Comparison of ENCODE assay signal across 1 cellular context in the genomic region with DNA sequence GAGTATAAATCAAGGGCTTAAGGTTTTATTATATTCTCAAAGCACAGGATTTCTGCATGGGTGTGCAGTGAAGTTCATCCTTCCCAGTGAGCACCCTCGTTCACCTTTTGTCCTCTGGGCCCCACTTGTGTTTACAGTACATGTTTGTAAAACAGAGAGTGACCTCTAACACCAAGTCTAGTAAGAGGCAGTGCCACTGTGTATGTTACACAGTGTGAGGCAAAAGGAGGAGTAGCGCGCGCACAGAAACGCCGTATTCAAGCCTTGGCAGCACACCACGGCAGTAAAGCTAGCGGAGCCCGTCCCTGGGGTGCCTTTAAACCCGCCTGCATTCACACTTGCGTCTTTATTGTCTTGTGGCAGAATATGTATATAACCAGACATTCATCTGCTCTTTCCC.
TF ChIP-seq lines count a peak whose summit lies in the region.

No MANE protein-coding gene starts in this region.

TF ChIP-seq in HepG2, 621 proteins besides CTCF, POLR2A, EP300 and RAD21 (continued from another document and continues in another):
- TF ChIP-seq, protein P1, sequence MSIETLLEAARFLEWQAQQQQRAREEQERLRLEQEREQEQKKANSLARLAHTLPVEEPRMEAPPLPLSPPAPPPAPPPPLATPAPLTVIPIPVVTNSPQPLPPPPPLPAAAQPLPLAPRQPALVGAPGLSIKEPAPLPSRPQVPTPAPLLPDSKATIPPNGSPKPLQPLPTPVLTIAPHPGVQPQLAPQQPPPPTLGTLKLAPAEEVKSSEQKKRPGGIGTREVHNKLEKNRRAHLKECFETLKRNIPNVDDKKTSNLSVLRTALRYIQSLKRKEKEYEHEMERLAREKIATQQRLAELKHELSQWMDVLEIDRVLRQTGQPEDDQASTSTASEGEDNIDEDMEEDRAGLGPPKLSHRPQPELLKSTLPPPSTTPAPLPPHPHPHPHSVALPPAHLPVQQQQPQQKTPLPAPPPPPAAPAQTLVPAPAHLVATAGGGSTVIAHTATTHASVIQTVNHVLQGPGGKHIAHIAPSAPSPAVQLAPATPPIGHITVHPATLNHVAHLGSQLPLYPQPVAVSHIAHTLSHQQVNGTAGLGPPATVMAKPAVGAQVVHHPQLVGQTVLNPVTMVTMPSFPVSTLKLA (IDR thresholded peaks at IDR 0.05) = no peak
- TF ChIP-seq POLR2G (IDR thresholded peaks at IDR 0.05; ENCODE audit: low read depth, low read length) (no peak), SPEN (CRISPR knock-in tag; IDR thresholded peaks at IDR 0.05; ENCODE audit: low read depth) (0 out of 2 replicates have a peak, but pooled peaks have one; percentile 21), ZNF75D (CRISPR knock-in tag; IDR thresholded peaks at IDR 0.05; ENCODE audit: borderline replicate concordance) (no peak), SNAI1 (CRISPR knock-in tag; IDR thresholded peaks at IDR 0.05; ENCODE audit: borderline replicate concordance) (no peak), CAMTA2 (CRISPR knock-in tag; IDR thresholded peaks at IDR 0.05; ENCODE audit: borderline replicate concordance) (no peak), ZFP37 (CRISPR knock-in tag; IDR thresholded peaks at IDR 0.05; ENCODE audit: borderline replicate concordance) (no peak), RFXAP (CRISPR knock-in tag; IDR thresholded peaks at IDR 0.05; ENCODE audit: borderline replicate concordance) (no peak), ZNF263 (CRISPR knock-in tag; IDR thresholded peaks at IDR 0.05) (0 out of 2 replicates have a peak, but pooled peaks have one; percentile 29), CREB1 (IDR thresholded peaks at IDR 0.05) (no peak), CREB1 (CRISPR knock-in tag; IDR thresholded peaks at IDR 0.05) (no peak), ZNF121 (CRISPR knock-in tag; IDR thresholded peaks at IDR 0.05) (no peak), KDM5B (CRISPR knock-in tag; IDR thresholded peaks at IDR 0.05; ENCODE audit: borderline replicate concordance) (no peak), GTF3A (CRISPR knock-in tag; conservative IDR thresholded peaks at IDR 0.05) (no peak), POGZ (CRISPR knock-in tag; IDR thresholded peaks at IDR 0.05) (peak; percentile 58; the same call in 1 of the 2 replicates), ZNF251 (CRISPR knock-in tag; IDR thresholded peaks at IDR 0.05) (no peak), ZNF543 (CRISPR knock-in tag; IDR thresholded peaks at IDR 0.05) (no peak), NFKBIZ (CRISPR knock-in tag; IDR thresholded peaks at IDR 0.05) (no peak), STAG1 (CRISPR knock-in tag; IDR thresholded peaks at IDR 0.05) (peak; percentile 33; the same call in 1 of the 2 replicates), ZNF720 (CRISPR knock-in tag; IDR thresholded peaks at IDR 0.05) (no peak), SMARCE1 (IDR thresholded peaks at IDR 0.05; ENCODE audit: borderline replicate concordance) (no peak), JUND (CRISPR knock-in tag; IDR thresholded peaks at IDR 0.05) (no peak), AGO2 (optimal IDR thresholded peaks at IDR 0.05; ENCODE audit: low read depth, low read length) (no peak)
- TF ChIP-seq, protein P2, sequence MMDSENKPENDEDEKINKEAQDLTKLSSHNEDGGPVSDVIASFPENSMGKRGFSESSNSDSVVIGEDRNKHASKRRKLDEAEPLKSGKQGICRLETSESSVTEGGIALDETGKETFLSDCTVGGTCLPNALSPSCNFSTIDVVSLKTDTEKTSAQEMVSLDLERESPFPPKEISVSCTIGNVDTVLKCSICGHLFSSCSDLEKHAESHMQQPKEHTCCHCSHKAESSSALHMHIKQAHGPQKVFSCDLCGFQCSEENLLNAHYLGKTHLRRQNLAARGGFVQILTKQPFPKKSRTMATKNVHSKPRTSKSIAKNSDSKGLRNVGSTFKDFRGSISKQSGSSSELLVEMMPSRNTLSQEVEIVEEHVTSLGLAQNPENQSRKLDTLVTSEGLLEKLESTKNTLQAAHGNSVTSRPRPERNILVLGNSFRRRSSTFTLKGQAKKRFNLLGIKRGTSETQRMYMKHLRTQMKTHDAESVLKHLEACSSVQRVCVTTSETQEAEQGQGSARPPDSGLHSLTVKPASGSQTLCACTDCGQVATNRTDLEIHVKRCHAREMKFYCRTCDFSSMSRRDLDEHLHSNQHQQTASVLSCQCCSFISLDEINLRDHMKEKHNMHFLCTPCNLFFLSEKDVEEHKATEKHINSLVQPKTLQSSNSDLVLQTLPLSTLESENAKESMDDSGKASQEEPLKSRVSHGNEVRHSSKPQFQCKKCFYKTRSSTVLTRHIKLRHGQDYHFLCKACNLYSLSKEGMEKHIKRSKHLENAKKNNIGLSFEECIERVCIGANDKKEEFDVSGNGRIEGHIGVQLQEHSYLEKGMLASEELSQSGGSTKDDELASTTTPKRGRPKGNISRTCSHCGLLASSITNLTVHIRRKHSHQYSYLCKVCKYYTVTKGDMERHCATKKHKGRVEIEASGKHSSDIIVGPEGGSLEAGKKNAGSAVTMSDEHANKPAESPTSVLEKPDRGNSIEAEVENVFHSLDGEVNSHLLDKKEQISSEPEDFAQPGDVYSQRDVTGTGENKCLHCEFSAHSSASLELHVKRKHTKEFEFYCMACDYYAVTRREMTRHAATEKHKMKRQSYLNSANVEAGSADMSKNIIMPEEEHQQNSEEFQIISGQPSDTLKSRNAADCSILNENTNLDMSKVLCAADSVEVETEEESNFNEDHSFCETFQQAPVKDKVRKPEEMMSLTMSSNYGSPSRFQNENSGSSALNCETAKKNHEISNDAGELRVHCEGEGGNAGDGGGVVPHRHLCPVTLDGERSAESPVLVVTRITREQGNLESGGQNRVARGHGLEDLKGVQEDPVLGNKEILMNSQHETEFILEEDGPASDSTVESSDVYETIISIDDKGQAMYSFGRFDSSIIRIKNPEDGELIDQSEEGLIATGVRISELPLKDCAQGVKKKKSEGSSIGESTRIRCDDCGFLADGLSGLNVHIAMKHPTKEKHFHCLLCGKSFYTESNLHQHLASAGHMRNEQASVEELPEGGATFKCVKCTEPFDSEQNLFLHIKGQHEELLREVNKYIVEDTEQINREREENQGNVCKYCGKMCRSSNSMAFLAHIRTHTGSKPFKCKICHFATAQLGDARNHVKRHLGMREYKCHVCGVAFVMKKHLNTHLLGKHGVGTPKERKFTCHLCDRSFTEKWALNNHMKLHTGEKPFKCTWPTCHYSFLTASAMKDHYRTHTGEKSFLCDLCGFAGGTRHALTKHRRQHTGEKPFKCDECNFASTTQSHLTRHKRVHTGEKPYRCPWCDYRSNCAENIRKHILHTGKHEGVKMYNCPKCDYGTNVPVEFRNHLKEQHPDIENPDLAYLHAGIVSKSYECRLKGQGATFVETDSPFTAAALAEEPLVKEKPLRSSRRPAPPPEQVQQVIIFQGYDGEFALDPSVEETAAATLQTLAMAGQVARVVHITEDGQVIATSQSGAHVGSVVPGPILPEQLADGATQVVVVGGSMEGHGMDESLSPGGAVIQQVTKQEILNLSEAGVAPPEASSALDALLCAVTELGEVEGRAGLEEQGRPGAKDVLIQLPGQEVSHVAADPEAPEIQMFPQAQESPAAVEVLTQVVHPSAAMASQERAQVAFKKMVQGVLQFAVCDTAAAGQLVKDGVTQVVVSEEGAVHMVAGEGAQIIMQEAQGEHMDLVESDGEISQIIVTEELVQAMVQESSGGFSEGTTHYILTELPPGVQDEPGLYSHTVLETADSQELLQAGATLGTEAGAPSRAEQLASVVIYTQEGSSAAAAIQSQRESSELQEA (CRISPR knock-in tag; IDR thresholded peaks at IDR 0.05; ENCODE audit: not compliant biosample characterization) = no peak
- TF ChIP-seq, protein P3, sequence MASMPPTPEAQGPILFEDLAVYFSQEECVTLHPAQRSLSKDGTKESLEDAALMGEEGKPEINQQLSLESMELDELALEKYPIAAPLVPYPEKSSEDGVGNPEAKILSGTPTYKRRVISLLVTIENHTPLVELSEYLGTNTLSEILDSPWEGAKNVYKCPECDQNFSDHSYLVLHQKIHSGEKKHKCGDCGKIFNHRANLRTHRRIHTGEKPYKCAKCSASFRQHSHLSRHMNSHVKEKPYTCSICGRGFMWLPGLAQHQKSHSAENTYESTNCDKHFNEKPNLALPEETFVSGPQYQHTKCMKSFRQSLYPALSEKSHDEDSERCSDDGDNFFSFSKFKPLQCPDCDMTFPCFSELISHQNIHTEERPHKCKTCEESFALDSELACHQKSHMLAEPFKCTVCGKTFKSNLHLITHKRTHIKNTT (CRISPR knock-in tag; IDR thresholded peaks at IDR 0.05) = no peak
- TF ChIP-seq, protein P4, sequence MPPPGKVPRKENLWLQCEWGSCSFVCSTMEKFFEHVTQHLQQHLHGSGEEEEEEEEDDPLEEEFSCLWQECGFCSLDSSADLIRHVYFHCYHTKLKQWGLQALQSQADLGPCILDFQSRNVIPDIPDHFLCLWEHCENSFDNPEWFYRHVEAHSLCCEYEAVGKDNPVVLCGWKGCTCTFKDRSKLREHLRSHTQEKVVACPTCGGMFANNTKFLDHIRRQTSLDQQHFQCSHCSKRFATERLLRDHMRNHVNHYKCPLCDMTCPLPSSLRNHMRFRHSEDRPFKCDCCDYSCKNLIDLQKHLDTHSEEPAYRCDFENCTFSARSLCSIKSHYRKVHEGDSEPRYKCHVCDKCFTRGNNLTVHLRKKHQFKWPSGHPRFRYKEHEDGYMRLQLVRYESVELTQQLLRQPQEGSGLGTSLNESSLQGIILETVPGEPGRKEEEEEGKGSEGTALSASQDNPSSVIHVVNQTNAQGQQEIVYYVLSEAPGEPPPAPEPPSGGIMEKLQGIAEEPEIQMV (CRISPR knock-in tag; IDR thresholded peaks at IDR 0.05; ENCODE audit: low read depth) = no peak
- TF ChIP-seq, protein P5, sequence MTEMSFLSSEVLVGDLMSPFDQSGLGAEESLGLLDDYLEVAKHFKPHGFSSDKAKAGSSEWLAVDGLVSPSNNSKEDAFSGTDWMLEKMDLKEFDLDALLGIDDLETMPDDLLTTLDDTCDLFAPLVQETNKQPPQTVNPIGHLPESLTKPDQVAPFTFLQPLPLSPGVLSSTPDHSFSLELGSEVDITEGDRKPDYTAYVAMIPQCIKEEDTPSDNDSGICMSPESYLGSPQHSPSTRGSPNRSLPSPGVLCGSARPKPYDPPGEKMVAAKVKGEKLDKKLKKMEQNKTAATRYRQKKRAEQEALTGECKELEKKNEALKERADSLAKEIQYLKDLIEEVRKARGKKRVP (CRISPR knock-in tag; IDR thresholded peaks at IDR 0.05) = no peak
- TF ChIP-seq, protein P6, sequence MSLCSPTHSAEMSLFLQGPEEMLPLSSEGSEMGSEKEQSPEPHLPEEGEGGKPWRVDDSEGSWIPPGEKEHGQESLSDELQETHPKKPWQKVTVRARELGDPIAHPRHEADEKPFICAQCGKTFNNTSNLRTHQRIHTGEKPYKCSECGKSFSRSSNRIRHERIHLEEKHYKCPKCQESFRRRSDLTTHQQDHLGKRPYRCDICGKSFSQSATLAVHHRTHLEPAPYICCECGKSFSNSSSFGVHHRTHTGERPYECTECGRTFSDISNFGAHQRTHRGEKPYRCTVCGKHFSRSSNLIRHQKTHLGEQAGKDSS (CRISPR knock-in tag; IDR thresholded peaks at IDR 0.05; ENCODE audit: borderline replicate concordance, low read depth) = no peak
- TF ChIP-seq, protein P7, sequence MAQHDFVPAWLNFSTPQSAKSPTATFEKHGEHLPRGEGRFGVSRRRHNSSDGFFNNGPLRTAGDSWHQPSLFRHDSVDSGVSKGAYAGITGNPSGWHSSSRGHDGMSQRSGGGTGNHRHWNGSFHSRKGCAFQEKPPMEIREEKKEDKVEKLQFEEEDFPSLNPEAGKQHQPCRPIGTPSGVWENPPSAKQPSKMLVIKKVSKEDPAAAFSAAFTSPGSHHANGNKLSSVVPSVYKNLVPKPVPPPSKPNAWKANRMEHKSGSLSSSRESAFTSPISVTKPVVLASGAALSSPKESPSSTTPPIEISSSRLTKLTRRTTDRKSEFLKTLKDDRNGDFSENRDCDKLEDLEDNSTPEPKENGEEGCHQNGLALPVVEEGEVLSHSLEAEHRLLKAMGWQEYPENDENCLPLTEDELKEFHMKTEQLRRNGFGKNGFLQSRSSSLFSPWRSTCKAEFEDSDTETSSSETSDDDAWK (CRISPR knock-in tag; IDR thresholded peaks at IDR 0.05) = no peak
- TF ChIP-seq, protein P8, sequence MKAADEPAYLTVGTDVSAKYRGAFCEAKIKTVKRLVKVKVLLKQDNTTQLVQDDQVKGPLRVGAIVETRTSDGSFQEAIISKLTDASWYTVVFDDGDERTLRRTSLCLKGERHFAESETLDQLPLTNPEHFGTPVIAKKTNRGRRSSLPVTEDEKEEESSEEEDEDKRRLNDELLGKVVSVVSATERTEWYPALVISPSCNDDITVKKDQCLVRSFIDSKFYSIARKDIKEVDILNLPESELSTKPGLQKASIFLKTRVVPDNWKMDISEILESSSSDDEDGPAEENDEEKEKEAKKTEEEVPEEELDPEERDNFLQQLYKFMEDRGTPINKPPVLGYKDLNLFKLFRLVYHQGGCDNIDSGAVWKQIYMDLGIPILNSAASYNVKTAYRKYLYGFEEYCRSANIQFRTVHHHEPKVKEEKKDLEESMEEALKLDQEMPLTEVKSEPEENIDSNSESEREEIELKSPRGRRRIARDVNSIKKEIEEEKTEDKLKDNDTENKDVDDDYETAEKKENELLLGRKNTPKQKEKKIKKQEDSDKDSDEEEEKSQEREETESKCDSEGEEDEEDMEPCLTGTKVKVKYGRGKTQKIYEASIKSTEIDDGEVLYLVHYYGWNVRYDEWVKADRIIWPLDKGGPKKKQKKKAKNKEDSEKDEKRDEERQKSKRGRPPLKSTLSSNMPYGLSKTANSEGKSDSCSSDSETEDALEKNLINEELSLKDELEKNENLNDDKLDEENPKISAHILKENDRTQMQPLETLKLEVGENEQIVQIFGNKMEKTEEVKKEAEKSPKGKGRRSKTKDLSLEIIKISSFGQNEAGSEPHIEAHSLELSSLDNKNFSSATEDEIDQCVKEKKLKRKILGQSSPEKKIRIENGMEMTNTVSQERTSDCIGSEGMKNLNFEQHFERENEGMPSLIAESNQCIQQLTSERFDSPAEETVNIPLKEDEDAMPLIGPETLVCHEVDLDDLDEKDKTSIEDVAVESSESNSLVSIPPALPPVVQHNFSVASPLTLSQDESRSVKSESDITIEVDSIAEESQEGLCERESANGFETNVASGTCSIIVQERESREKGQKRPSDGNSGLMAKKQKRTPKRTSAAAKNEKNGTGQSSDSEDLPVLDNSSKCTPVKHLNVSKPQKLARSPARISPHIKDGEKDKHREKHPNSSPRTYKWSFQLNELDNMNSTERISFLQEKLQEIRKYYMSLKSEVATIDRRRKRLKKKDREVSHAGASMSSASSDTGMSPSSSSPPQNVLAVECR (CRISPR knock-in tag; IDR thresholded peaks at IDR 0.05; ENCODE audit: borderline replicate concordance) = peak; percentile 36; the same call in 1 of the 2 replicates
- TF ChIP-seq, protein P9, sequence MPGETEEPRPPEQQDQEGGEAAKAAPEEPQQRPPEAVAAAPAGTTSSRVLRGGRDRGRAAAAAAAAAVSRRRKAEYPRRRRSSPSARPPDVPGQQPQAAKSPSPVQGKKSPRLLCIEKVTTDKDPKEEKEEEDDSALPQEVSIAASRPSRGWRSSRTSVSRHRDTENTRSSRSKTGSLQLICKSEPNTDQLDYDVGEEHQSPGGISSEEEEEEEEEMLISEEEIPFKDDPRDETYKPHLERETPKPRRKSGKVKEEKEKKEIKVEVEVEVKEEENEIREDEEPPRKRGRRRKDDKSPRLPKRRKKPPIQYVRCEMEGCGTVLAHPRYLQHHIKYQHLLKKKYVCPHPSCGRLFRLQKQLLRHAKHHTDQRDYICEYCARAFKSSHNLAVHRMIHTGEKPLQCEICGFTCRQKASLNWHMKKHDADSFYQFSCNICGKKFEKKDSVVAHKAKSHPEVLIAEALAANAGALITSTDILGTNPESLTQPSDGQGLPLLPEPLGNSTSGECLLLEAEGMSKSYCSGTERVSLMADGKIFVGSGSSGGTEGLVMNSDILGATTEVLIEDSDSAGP (CRISPR knock-in tag; IDR thresholded peaks at IDR 0.05; ENCODE audit: borderline replicate concordance) = no peak
